ENCODE assay signal across 3 cellular contexts in genomic region chr3:194632983-194633348, GRCh38.
TF ChIP-seq lines count a peak whose summit lies in the region.

No MANE protein-coding gene starts in this region.

TF ChIP-seq in GM23338, 12 proteins besides CTCF, POLR2A, EP300 and RAD21:
- no peak for TF ChIP-seq ZNF331 (CRISPR knock-in tag; IDR thresholded peaks at IDR 0.05; ENCODE audit: low read depth)
- TF ChIP-seq POLR2AphosphoS5 (IDR thresholded peaks at IDR 0.05; ENCODE audit: low read depth) = no peak
- TF ChIP-seq REST (IDR thresholded peaks at IDR 0.05; ENCODE audit: unreplicated experiment) = no peak
- no peak for TF ChIP-seq CREB1 (CRISPR knock-in tag; IDR thresholded peaks at IDR 0.05; ENCODE audit: low read depth)

TF ChIP-seq in GM12878, 131 proteins besides CTCF, POLR2A, EP300 and RAD21:
- TF ChIP-seq ZBTB11 (CRISPR knock-in tag; IDR thresholded peaks at IDR 0.05) (no peak), FOXK2 (IDR thresholded peaks at IDR 0.05) (no peak), SMAD1 (IDR thresholded peaks at IDR 0.05; ENCODE audit: low read depth, partially characterized antibody) (no peak), RELA (IDR thresholded peaks at IDR 0.05; ENCODE audit: borderline replicate concordance, partially characterized antibody) (no peak), EED (IDR thresholded peaks at IDR 0.05; ENCODE audit: low read depth) (peak; percentile 29; the same call in 1 of the 2 replicates)

TF ChIP-seq in HepG2, 621 proteins besides CTCF, POLR2A, EP300 and RAD21:
- no peak for TF ChIP-seq MAFF (IDR thresholded peaks at IDR 0.05; ENCODE audit: low read depth, low read length)
- TF ChIP-seq ZNF878 (CRISPR knock-in tag; IDR thresholded peaks at IDR 0.05) = no peak
- TF ChIP-seq ELF4 (CRISPR knock-in tag; IDR thresholded peaks at IDR 0.05; ENCODE audit: borderline replicate concordance) = no peak
- TF ChIP-seq HDAC2 (CRISPR knock-in tag; IDR thresholded peaks at IDR 0.05) = no peak
- no peak for TF ChIP-seq RORA (CRISPR knock-in tag; IDR thresholded peaks at IDR 0.05)
- TF ChIP-seq HNRNPH1 (optimal IDR thresholded peaks at IDR 0.05; ENCODE audit: low read depth, low read length) = no peak
- peak; percentile 16; the same call in 1 of the 2 replicates for TF ChIP-seq ZSCAN21 (CRISPR knock-in tag; IDR thresholded peaks at IDR 0.05; ENCODE audit: borderline replicate concordance)
- TF ChIP-seq ZNF567 (CRISPR knock-in tag; IDR thresholded peaks at IDR 0.05; ENCODE audit: borderline replicate concordance) = peak; percentile 2; the same call in 1 of the 2 replicates
